18 cellular contexts compared by ENCODE assay signal in genomic region chr12:28390716-28391452, GRCh38.
DNase-seq lines count a peak whose midpoint lies in the region; ATAC-seq and FAIRE-seq lines count a peak whose summit lies in the region.
"Had no signal": no experiment of that assay in that cellular context is flagged by ENCODE, and none has a peak within 500 bp of the region (broad histone marks: within the 10 kb centered on the region; RNA-seq: fewer than 3 reads in every experiment).

No MANE protein-coding gene starts in this region.

- no peaks in the 10 kb centered on the region for H3K27me3 ChIP-seq in mesenchymal stem cell (ENCODE audit: control insufficient read depth in 1 of 2, insufficient read depth in 1 of 2, low read length in 2 of 2)
- H3K27me3 ChIP-seq: MG63 had no signal

- no peak overlapping the region for H3K4me2 ChIP-seq in mesenchymal stem cell (ENCODE audit: low read length, poor library complexity, severe bottlenecking)

- H4K91ac ChIP-seq in mesenchymal stem cell (ENCODE audit: low read length): no peak overlapping the region

- H3K23ac ChIP-seq in mesenchymal stem cell (ENCODE audit: low read length in 2 of 2): no peak overlapping the region

- H3K79me1 ChIP-seq in mesenchymal stem cell (replicated peaks; ENCODE audit: low read length, poor library complexity, severe bottlenecking): no peaks in the 10 kb centered on the region

- no peak overlapping the region for H3K27ac ChIP-seq in mesenchymal stem cell (ENCODE audit: low read length, poor library complexity, severe bottlenecking)

- DNase-seq in AG08395 (ENCODE audit: low spot score) (peak; percentile 9), GM18507 (ENCODE audit: extremely low spot score, insufficient read length, low read depth) (no peak), brain pericyte (ENCODE audit: low read depth, low spot score) (peak; percentile 13), mesenchymal stem cell (no peak), HUDEP-2 (lab: John Stamatoyannopoulos, UW; ENCODE audit: unreplicated experiment in 76 of 76) (no peak)
- DNase-seq: activated CD4-positive, alpha-beta T cell treated with anti-CD3 and anti-CD28 coated beads for 1 hour; activated gamma-delta T cell treated with Interleukin-2 at 50 U/mL for 16 hours; Calu3; GDM1; MG63; naive thymus-derived CD8-positive, alpha-beta T cell; NCI-H1694; NCI-H345 had no signal

- no peak overlapping the region for H2BK15ac ChIP-seq in mesenchymal stem cell (ENCODE audit: low read depth, poor library complexity, severe bottlenecking)

- H2BK5ac ChIP-seq in mesenchymal stem cell (ENCODE audit: low read depth, low read length, poor library complexity, severe bottlenecking): no peak overlapping the region

- H3K4me1 ChIP-seq in mesenchymal stem cell (ENCODE audit: control insufficient read depth, insufficient read depth, low read depth, low read length): no peaks in the 10 kb centered on the region
- H3K4me1 ChIP-seq: HAP-1 had no signal

- peak overlapping the region; percentile 76 for H3K9ac ChIP-seq in mesenchymal stem cell (ENCODE audit: low read length)

- ATAC-seq in HG03039 (IDR thresholded peaks at IDR 0.05; ENCODE audit: unreplicated experiment) (no peak), HG03469 (IDR thresholded peaks at IDR 0.05; ENCODE audit: unreplicated experiment) (no peak), HG02678 (IDR thresholded peaks at IDR 0.05; ENCODE audit: unreplicated experiment) (no peak)
- ATAC-seq: esophagus mucosa; naive thymus-derived CD8-positive, alpha-beta T cell had no signal

- FAIRE-seq in GM18507 (lab: Jason Lieb, UNC): peak; percentile 24

- H3K36me3 ChIP-seq in mesenchymal stem cell (ENCODE audit: control insufficient read depth in 1 of 2, insufficient read depth in 2 of 2, low read depth in 1 of 2, low read length in 2 of 2): peaks cover 0 to 8% of the 10 kb centered on the region in 2 experiments
- H3K36me3 ChIP-seq: MG63 had no signal

- H3K4ac ChIP-seq in mesenchymal stem cell (ENCODE audit: low read depth in 1 of 2, low read length in 2 of 2): no peak overlapping the region

- H2AK5ac ChIP-seq in mesenchymal stem cell (ENCODE audit: low read length, severe bottlenecking): no peak overlapping the region

- 89% methylated on average over 3 of the region's 5 CpGs for WGBS in mesenchymal stem cell

- no peak overlapping the region for H2BK120ac ChIP-seq in mesenchymal stem cell (ENCODE audit: low read depth, low read length)

- peaks cover 10% of the 10 kb centered on the region for H3K9me3 ChIP-seq in mesenchymal stem cell (ENCODE audit: control insufficient read depth, low read length)
- H3K9me3 ChIP-seq: HAP-1, MG63 had no signal

- peak overlapping the region in 1 of 2 experiments; percentile 6 for H3K4me3 ChIP-seq in mesenchymal stem cell (ENCODE audit: insufficient read depth in 1 of 2, low read depth in 1 of 2, low read length in 2 of 2)
- H3K4me3 ChIP-seq: HAP-1, MG63 had no signal

- H3K18ac ChIP-seq in mesenchymal stem cell (ENCODE audit: low read depth in 1 of 2, low read length in 2 of 2): no peak overlapping the region

- H2AFZ ChIP-seq in mesenchymal stem cell (ENCODE audit: low read depth, low read length): no peak overlapping the region

- H3K14ac ChIP-seq in mesenchymal stem cell (ENCODE audit: low read length in 2 of 2): no peak overlapping the region

- no peak overlapping the region for H2BK12ac ChIP-seq in mesenchymal stem cell (ENCODE audit: low read length in 2 of 2)

- no peak overlapping the region for H4K8ac ChIP-seq in mesenchymal stem cell (ENCODE audit: low read length)

Comparison
In these comparisons a context has a peak if more than half of its experiments do, and no peak if none do; other contexts are left out.
1. DNase-seq: peak in AG08395 (single experiment) and brain pericyte (single experiment); none in GM18507 (single experiment), mesenchymal stem cell (single experiment) and HUDEP-2 (0 of 76).